8 cellular contexts compared by ENCODE assay signal in the genomic region with DNA sequence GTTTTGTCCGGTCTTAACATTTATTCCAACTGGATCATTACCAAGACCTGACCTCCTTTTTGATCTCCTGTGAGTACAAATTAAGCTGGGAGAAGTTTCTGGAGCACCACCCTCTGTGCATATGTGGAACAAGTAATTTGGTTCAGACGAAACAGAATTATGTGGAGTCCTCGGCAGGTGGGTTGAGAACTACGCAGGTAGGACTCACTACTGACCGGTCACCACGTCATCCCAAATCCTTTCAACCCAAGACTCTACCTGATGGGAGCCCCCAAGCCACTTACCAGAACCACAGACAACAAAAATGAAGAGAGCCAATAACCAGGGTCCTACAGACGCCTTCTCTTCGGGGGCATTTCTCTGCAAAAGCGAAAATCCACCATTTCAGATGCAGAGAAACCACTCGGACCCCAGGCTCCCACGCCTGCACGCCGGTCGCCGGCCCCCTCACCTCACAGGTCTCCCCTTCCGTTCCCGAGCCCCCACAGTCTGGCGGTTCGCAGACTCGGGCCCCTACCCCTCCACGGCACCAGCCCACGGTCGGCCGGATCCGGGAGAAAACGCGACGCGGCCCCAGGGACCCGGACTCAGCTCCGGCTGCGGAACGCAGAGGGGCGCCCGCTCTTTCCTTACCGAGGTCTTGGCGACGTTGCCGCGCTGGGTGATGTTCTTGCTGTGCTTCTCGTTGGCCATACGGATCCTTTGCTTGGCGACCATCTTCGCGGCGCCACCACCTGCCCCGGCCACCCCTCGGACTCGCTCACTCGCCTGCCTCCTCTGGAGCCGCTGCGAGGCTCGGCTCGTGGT. TPM values are rescaled to one million over a fixed set of nuclear protein-coding genes. Genes with fewer than 3 reads are reported as not detected.
DNase-seq lines count a peak whose midpoint lies in the region; ATAC-seq, FAIRE-seq and TF ChIP-seq lines count a peak whose summit lies in the region.

No MANE protein-coding gene starts in this region.

- H3K9me1 ChIP-seq in keratinocyte (ENCODE audit: control insufficient read depth, extremely low read depth, insufficient read depth, low read length), result no peaks in the 10 kb centered on the region

- H4K20me1 ChIP-seq in keratinocyte (ENCODE audit: control insufficient read depth, extremely low read depth, insufficient read depth, low read length), result peaks cover 2% of the 10 kb centered on the region

- peak; percentile 32 for ATAC-seq in HG03135 (IDR thresholded peaks at IDR 0.05; ENCODE audit: unreplicated experiment)
- ATAC-seq in SK-N-SH treated with all-trans-retinoic acid at 6 μM for 48 hours, result peak; percentile 4
- ATAC-seq in HG02973 (IDR thresholded peaks at IDR 0.05; ENCODE audit: unreplicated experiment), result no peak

- peak overlapping the region; percentile 77 for H3K4me2 ChIP-seq in keratinocyte (ENCODE audit: control insufficient read depth, extremely low read depth, insufficient read depth, low read depth, low read length)

- TSS peak; percentile 35 for BruUV-seq in MCF 10A (replicated peaks; lab: Mats Ljungman, UMichigan)

- no peaks in the 10 kb centered on the region for H3K27me3 Mint-ChIP-seq in MCF 10A (ENCODE audit: insufficient read depth, unreplicated experiment)

- FAIRE-seq in keratinocyte (lab: Jason Lieb, UNC), result no peak

- no peak overlapping the region for H2AFZ ChIP-seq in keratinocyte (ENCODE audit: control insufficient read depth, low read length)

- no peaks in the 10 kb centered on the region for H3K9me3 Mint-ChIP-seq in MCF 10A (ENCODE audit: unreplicated experiment)

- H3K79me2 ChIP-seq in keratinocyte (ENCODE audit: control insufficient read depth, insufficient read depth, low read length), result peaks cover 71% of the 10 kb centered on the region

- H3K4me3 ChIP-seq in keratinocyte (ENCODE audit: control insufficient read depth in 2 of 3, extremely low read depth in 1 of 3, insufficient read depth in 2 of 3, low read depth in 1 of 3, low read length in 3 of 3), result peak overlapping the region; percentile 93 to 99 (median 98)

- peaks cover 60% of the 10 kb centered on the region for H3K36me3 Mint-ChIP-seq in MCF 10A (ENCODE audit: insufficient read depth, unreplicated experiment)

- POLR2A ChIA-PET in MCF 10A (lab: Yijun Ruan, JAX), result interaction anchor here (0.6 to 7.5 kb wide), 48 partner anchors 8 to 1345 kb away, joined by 3 to 106 read pairs (median 4); partner anchors contain the start of genes MED12L, SELENOT, SIAH2 and TSC22D2

- H3K9ac ChIP-seq in keratinocyte (ENCODE audit: control insufficient read depth, extremely low read depth, insufficient read depth, low read length), result peak overlapping the region; percentile 98

- DNase-seq in NCI-H1436 (lab: John Stamatoyannopoulos, UW) (peak; percentile 49), NCI-H1436 treated with DMSO at 0.1 percent for 48 hours (lab: John Stamatoyannopoulos, UW) (no peak), MCF 10A (ENCODE audit: unreplicated experiment) (peak; percentile 30), keratinocyte (ENCODE audit: low read depth, low spot score) (no peak)
- DNase-seq in stimulated activated CD4-positive, alpha-beta T cell treated with anti-CD3 and anti-CD28 coated beads, Interleukin-15, amount 100 ng/mL, for 24 hours, result peak; percentile 54

- peaks cover 23% of the 10 kb centered on the region for H3K4me1 ChIP-seq in keratinocyte (ENCODE audit: control insufficient read depth, extremely low read depth, insufficient read depth, low read length)

- H3K27ac ChIP-seq in keratinocyte (ENCODE audit: control insufficient read depth, insufficient read depth, low read length), result peak overlapping the region; percentile 99

- CTCF ChIA-PET in MCF 10A (lab: Yijun Ruan, JAX), result interaction anchor here (0.5 to 1.4 kb wide), 6 partner anchors 20 to 608 kb away, joined by 3 to 6 read pairs (median 4); no protein-coding TSS in a partner anchor

- H3K4me3 Mint-ChIP-seq in MCF 10A (ENCODE audit: unreplicated experiment), result peak overlapping the region; percentile 83

- H3K9me3 ChIP-seq in keratinocyte (ENCODE audit: control insufficient read depth, low read depth, low read length), result no peaks in the 10 kb centered on the region

- dilution Hi-C loops in keratinocyte (cut with MboI; ENCODE audit: extremely low pct_ligation_motif_present, low sequenced_read_pairs), result no loop called here

- intact Hi-C loops in MCF 10A (cut with micrococcal nuclease), result loop anchor here (2.0 to 5.0 kb wide), 2 partner anchors 139 to 217 kb away; partner anchors contain the start of gene SIAH2

- no peaks in the 10 kb centered on the region for H3K27me3 ChIP-seq in keratinocyte (ENCODE audit: control insufficient read depth, extremely low read depth, insufficient read depth, low read length)

- peaks cover 17% of the 10 kb centered on the region for H3K4me1 Mint-ChIP-seq in MCF 10A (ENCODE audit: insufficient read depth, unreplicated experiment)

- no peak for TF ChIP-seq CTCF in MCF 10A (IDR thresholded peaks at IDR 0.05; ENCODE audit: unreplicated experiment)
- no peak for TF ChIP-seq CTCF in keratinocyte (optimal IDR thresholded peaks at IDR 0.05 in 1 of 3, IDR thresholded peaks at IDR 0.05 in 1 of 3, conservative IDR thresholded peaks at IDR 0.05 in 1 of 3; ENCODE audit: extremely low read depth in 1 of 3, insufficient read depth in 2 of 3, low read length in 3 of 3)

- H3K36me3 ChIP-seq in keratinocyte (ENCODE audit: control insufficient read depth in 2 of 2, extremely low read depth in 1 of 2, insufficient read depth in 2 of 2, low read length in 2 of 2), result peaks cover 6 to 9% of the 10 kb centered on the region in 2 experiments

- H3K27ac Mint-ChIP-seq in MCF 10A (ENCODE audit: low read depth, unreplicated experiment), result peak overlapping the region; percentile 99

TF ChIP-seq in SK-N-SH treated with all-trans-retinoic acid at 6 μM for 48 hours, 23 proteins besides CTCF, POLR2A, EP300 and RAD21:
- TF ChIP-seq CSRNP3 (CRISPR knock-in tag; IDR thresholded peaks at IDR 0.05) (no peak), ZNF8 (CRISPR knock-in tag; IDR thresholded peaks at IDR 0.05) (no peak), CSDC2 (CRISPR knock-in tag; IDR thresholded peaks at IDR 0.05) (no peak), ZFP3 (CRISPR knock-in tag; IDR thresholded peaks at IDR 0.05) (no peak), ESRRG (CRISPR knock-in tag; IDR thresholded peaks at IDR 0.05) (no peak), SNAI2 (CRISPR knock-in tag; IDR thresholded peaks at IDR 0.05) (no peak)
- TF ChIP-seq, protein P1, sequence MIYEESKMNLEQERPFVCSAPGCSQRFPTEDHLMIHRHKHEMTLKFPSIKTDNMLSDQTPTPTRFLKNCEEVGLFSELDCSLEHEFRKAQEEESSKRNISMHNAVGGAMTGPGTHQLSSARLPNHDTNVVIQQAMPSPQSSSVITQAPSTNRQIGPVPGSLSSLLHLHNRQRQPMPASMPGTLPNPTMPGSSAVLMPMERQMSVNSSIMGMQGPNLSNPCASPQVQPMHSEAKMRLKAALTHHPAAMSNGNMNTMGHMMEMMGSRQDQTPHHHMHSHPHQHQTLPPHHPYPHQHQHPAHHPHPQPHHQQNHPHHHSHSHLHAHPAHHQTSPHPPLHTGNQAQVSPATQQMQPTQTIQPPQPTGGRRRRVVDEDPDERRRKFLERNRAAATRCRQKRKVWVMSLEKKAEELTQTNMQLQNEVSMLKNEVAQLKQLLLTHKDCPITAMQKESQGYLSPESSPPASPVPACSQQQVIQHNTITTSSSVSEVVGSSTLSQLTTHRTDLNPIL (CRISPR knock-in tag; IDR thresholded peaks at IDR 0.05; ENCODE audit: low read depth), result no peak

RNA-seq across cellular contexts. Expression of gene SERP1, which starts 0.7 kb away (rescaled TPM):
- 227 and 308 TPM in 2 replicates for total RNA-seq in MCF 10A (2022)
- polyA plus RNA-seq in keratinocyte, result 56.2 to 84.2 TPM (median 61.8 TPM) in 3 replicates
- polyA plus RNA-seq in keratinocyte (2011; ENCODE audit: low read depth), result 69.5 TPM
- 55.0 and 91.6 TPM in 2 replicates for polyA plus RNA-seq in keratinocyte (2011; cell fraction: cytosol; rRNA removed)
- 44.8 and 58.8 TPM in 2 replicates for polyA plus RNA-seq in keratinocyte (2011; cell fraction: nucleus; rRNA removed)
- 84.6 and 89.6 TPM in 2 replicates for polyA plus RNA-seq in keratinocyte (2012; ENCODE audit: low replicate concordance)
- polyA minus RNA-seq in keratinocyte, result 13.7 to 47.3 TPM (median 26.0 TPM) in 3 replicates
- 211 TPM for polyA minus RNA-seq in keratinocyte (2011; cell fraction: cytosol; rRNA and poly(A)+ RNA removed)
- 46.6 and 49.6 TPM in 2 replicates for polyA minus RNA-seq in keratinocyte (2011; cell fraction: nucleus; rRNA and poly(A)+ RNA removed)

RNA-seq across cellular contexts. Expression of gene EIF2A, which starts 1.0 kb away (rescaled TPM):
- total RNA-seq in MCF 10A (2022), result 112 and 117 TPM in 2 replicates
- 51.3 to 147 TPM (median 104 TPM) in 3 replicates for polyA plus RNA-seq in keratinocyte
- 324 TPM for polyA plus RNA-seq in keratinocyte (2011; ENCODE audit: low read depth)
- 78.8 and 149 TPM in 2 replicates for polyA plus RNA-seq in keratinocyte (2011; cell fraction: cytosol; rRNA removed)
- polyA plus RNA-seq in keratinocyte (2011; cell fraction: nucleus; rRNA removed), result 66.7 and 83.8 TPM in 2 replicates
- 50.7 and 55.3 TPM in 2 replicates for polyA plus RNA-seq in keratinocyte (2012; ENCODE audit: low replicate concordance)
- 12.9 to 95.7 TPM (median 71.7 TPM) in 3 replicates for polyA minus RNA-seq in keratinocyte
- 24.6 TPM for polyA minus RNA-seq in keratinocyte (2011; cell fraction: cytosol; rRNA and poly(A)+ RNA removed)
- polyA minus RNA-seq in keratinocyte (2011; cell fraction: nucleus; rRNA and poly(A)+ RNA removed), result 25.0 and 35.0 TPM in 2 replicates

RNA-seq across cellular contexts. Expression of gene SELENOT, which starts 57.5 kb away (rescaled TPM):
- total RNA-seq in MCF 10A (2022), result 71.1 and 80.7 TPM in 2 replicates
- polyA plus RNA-seq in keratinocyte, result 357 to 668 TPM (median 597 TPM) in 3 replicates
- polyA plus RNA-seq in keratinocyte (2011; ENCODE audit: low read depth), result 24.1 TPM
- polyA plus RNA-seq in keratinocyte (2011; cell fraction: cytosol; rRNA removed), result 421 and 922 TPM in 2 replicates
- 313 and 352 TPM in 2 replicates for polyA plus RNA-seq in keratinocyte (2011; cell fraction: nucleus; rRNA removed)
- 135 and 141 TPM in 2 replicates for polyA plus RNA-seq in keratinocyte (2012; ENCODE audit: low replicate concordance)
- 285 to 581 TPM (median 504 TPM) in 3 replicates for polyA minus RNA-seq in keratinocyte
- 191 TPM for polyA minus RNA-seq in keratinocyte (2011; cell fraction: cytosol; rRNA and poly(A)+ RNA removed)
- 108 and 188 TPM in 2 replicates for polyA minus RNA-seq in keratinocyte (2011; cell fraction: nucleus; rRNA and poly(A)+ RNA removed)

Comparison
In these comparisons a context has a peak if more than half of its experiments do, and no peak if none do; other contexts are left out.
1. DNase-seq: peak in NCI-H1436 (single experiment), MCF 10A (single experiment) and stimulated activated CD4-positive, alpha-beta T cell treated with anti-CD3 and anti-CD28 coated beads, Interleukin-15, amount 100 ng/mL, for 24 hours (single experiment); none in NCI-H1436 treated with DMSO at 0.1 percent for 48 hours (single experiment) and keratinocyte (single experiment).